ENCODE assay signal across 8 cellular contexts in genomic region chr16:77599793-77600415, GRCh38.
DNase-seq lines count a peak whose midpoint lies in the region; ATAC-seq, FAIRE-seq and TF ChIP-seq lines count a peak whose summit lies in the region.

No MANE protein-coding gene starts in this region.

- H3K36me3 ChIP-seq in SJCRH30 (no peaks in the 10 kb centered on the region), suprapubic skin (no peaks in the 10 kb centered on the region)

- H3K9me3 Mint-ChIP-seq in activated naive CD8-positive, alpha-beta T cell treated with anti-CD3 and anti-CD28 coated beads, Interleukin-2, amount 50 U/mL, for 24 hours = peaks cover 3% of the 10 kb centered on the region
- H3K9me3 Mint-ChIP-seq in activated naive CD8-positive, alpha-beta T cell treated with anti-CD3 and anti-CD28 coated beads for 36 hours = peaks cover 1% of the 10 kb centered on the region

- H3K27ac ChIP-seq in SJCRH30 = no peak overlapping the region
- H3K27ac ChIP-seq in suprapubic skin = no peak overlapping the region

- ATAC-seq in activated naive CD8-positive, alpha-beta T cell treated with anti-CD3 and anti-CD28 coated beads, Interleukin-2, amount 50 U/mL, for 24 hours = no peak

- TF ChIP-seq CTCF in foreskin fibroblast (IDR thresholded peaks at IDR 0.05; ENCODE audit: low read depth, low read length) (peak; percentile 83), suprapubic skin (IDR thresholded peaks at IDR 0.05) (peak in 1 of 2 donors; percentile 40)

- peaks cover 18% of the 10 kb centered on the region for H3K27me3 Mint-ChIP-seq in activated naive CD8-positive, alpha-beta T cell treated with anti-CD3 and anti-CD28 coated beads, Interleukin-2, amount 50 U/mL, for 24 hours
- H3K27me3 Mint-ChIP-seq in activated naive CD8-positive, alpha-beta T cell treated with anti-CD3 and anti-CD28 coated beads for 36 hours = peaks cover 25% of the 10 kb centered on the region

- no peak overlapping the region for H3K27ac Mint-ChIP-seq in activated naive CD8-positive, alpha-beta T cell treated with anti-CD3 and anti-CD28 coated beads, Interleukin-2, amount 50 U/mL, for 24 hours
- H3K27ac Mint-ChIP-seq in activated naive CD8-positive, alpha-beta T cell treated with anti-CD3 and anti-CD28 coated beads for 36 hours = no peak overlapping the region

- H3K4me1 ChIP-seq in SJCRH30 = no peaks in the 10 kb centered on the region
- peaks cover 4% of the 10 kb centered on the region for H3K4me1 ChIP-seq in suprapubic skin

- no peaks in the 10 kb centered on the region for H3K36me3 Mint-ChIP-seq in activated naive CD8-positive, alpha-beta T cell treated with anti-CD3 and anti-CD28 coated beads, Interleukin-2, amount 50 U/mL, for 24 hours (ENCODE audit: low read depth)
- peaks cover 1% of the 10 kb centered on the region for H3K36me3 Mint-ChIP-seq in activated naive CD8-positive, alpha-beta T cell treated with anti-CD3 and anti-CD28 coated beads for 36 hours

- no peak overlapping the region for H3K4me3 Mint-ChIP-seq in activated naive CD8-positive, alpha-beta T cell treated with anti-CD3 and anti-CD28 coated beads, Interleukin-2, amount 50 U/mL, for 24 hours
- H3K4me3 Mint-ChIP-seq in activated naive CD8-positive, alpha-beta T cell treated with anti-CD3 and anti-CD28 coated beads for 36 hours = no peak overlapping the region

- no peak for TF ChIP-seq POLR2A in suprapubic skin (IDR thresholded peaks at IDR 0.05)

- no peaks in the 10 kb centered on the region for H3K9me3 ChIP-seq in SJCRH30 (replicated peaks)
- H3K9me3 ChIP-seq in suprapubic skin = peaks cover 7% of the 10 kb centered on the region

- H3K27me3 ChIP-seq in SJCRH30 (no peaks in the 10 kb centered on the region), suprapubic skin (no peaks in the 10 kb centered on the region)

- peak; percentile 12 for DNase-seq in activated naive CD8-positive, alpha-beta T cell treated with anti-CD3 and anti-CD28 coated beads, Interleukin-2, amount 50 U/mL, for 24 hours
- no peak for DNase-seq in activated naive CD8-positive, alpha-beta T cell treated with anti-CD3 and anti-CD28 coated beads for 36 hours
- peak; percentile 46 for DNase-seq in HPDE6-E6E7 (ENCODE audit: extremely low spot score)
- peak; percentile 5 to 43 for DNase-seq in SJCRH30
- DNase-seq in foreskin fibroblast = peak; percentile 4 to 51
- DNase-seq in urothelium cell line (ENCODE audit: low spot score) = peak; percentile 31
- DNase-seq in epidermal melanocyte (ENCODE audit: insufficient read length, low spot score) = no peak
- no peak for DNase-seq in suprapubic skin (ENCODE audit: low spot score in 2 of 2)

- FAIRE-seq in urothelium cell line (lab: Jason Lieb, UNC) = no peak

- H3K4me3 ChIP-seq in SJCRH30 (no peak overlapping the region), foreskin fibroblast (ENCODE audit: low read depth in 1 of 2, low read length in 2 of 2) (no peak overlapping the region), suprapubic skin (no peak overlapping the region)

- no peak for TF ChIP-seq EP300 in suprapubic skin (IDR thresholded peaks at IDR 0.05)

- no peaks in the 10 kb centered on the region for H3K4me1 Mint-ChIP-seq in activated naive CD8-positive, alpha-beta T cell treated with anti-CD3 and anti-CD28 coated beads, Interleukin-2, amount 50 U/mL, for 24 hours
- no peaks in the 10 kb centered on the region for H3K4me1 Mint-ChIP-seq in activated naive CD8-positive, alpha-beta T cell treated with anti-CD3 and anti-CD28 coated beads for 36 hours

Comparison
In these comparisons a context has a peak if more than half of its experiments do, and no peak if none do; other contexts are left out.
1. DNase-seq: peak in activated naive CD8-positive, alpha-beta T cell treated with anti-CD3 and anti-CD28 coated beads, Interleukin-2, amount 50 U/mL, for 24 hours (single experiment), HPDE6-E6E7 (single experiment), SJCRH30 (2 of 2), foreskin fibroblast (2 of 2) and urothelium cell line (single experiment); none in activated naive CD8-positive, alpha-beta T cell treated with anti-CD3 and anti-CD28 coated beads for 36 hours (single experiment), epidermal melanocyte (single experiment) and suprapubic skin (0 of 2).